In the genomic region with DNA sequence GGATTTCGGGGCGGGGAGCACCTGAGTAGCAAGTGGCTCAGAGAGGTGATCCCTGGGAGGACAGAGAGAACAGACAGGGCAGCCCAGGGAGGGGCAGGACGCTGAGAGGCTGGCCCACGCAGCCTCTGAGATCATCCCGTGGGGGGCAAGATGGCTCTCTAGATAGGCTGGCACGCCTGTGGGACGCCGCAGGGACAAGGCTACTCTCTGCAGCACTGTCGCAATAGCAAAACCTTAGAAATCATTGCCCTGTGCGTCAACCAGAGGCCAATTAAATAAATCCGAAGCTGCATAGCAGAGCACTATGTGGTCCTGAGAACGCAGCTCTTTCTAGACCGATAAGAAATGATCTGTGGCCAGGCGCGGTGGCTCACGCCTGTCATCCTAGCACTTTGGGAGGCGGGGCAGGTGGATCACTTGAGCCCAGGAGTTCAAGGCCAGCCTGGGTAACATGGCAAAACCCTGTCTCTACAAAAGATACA, we compare ENCODE assay signal across 1 cellular context.
TF ChIP-seq lines count a peak whose summit lies in the region.

No MANE protein-coding gene starts in this region.

TF ChIP-seq in HCT116, 20 proteins besides CTCF, POLR2A, EP300 and RAD21:
- TF ChIP-seq, protein P1, sequence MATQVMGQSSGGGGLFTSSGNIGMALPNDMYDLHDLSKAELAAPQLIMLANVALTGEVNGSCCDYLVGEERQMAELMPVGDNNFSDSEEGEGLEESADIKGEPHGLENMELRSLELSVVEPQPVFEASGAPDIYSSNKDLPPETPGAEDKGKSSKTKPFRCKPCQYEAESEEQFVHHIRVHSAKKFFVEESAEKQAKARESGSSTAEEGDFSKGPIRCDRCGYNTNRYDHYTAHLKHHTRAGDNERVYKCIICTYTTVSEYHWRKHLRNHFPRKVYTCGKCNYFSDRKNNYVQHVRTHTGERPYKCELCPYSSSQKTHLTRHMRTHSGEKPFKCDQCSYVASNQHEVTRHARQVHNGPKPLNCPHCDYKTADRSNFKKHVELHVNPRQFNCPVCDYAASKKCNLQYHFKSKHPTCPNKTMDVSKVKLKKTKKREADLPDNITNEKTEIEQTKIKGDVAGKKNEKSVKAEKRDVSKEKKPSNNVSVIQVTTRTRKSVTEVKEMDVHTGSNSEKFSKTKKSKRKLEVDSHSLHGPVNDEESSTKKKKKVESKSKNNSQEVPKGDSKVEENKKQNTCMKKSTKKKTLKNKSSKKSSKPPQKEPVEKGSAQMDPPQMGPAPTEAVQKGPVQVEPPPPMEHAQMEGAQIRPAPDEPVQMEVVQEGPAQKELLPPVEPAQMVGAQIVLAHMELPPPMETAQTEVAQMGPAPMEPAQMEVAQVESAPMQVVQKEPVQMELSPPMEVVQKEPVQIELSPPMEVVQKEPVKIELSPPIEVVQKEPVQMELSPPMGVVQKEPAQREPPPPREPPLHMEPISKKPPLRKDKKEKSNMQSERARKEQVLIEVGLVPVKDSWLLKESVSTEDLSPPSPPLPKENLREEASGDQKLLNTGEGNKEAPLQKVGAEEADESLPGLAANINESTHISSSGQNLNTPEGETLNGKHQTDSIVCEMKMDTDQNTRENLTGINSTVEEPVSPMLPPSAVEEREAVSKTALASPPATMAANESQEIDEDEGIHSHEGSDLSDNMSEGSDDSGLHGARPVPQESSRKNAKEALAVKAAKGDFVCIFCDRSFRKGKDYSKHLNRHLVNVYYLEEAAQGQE (IDR thresholded peaks at IDR 0.05; ENCODE audit: low read depth), result no peak
- TF ChIP-seq EGR1 (IDR thresholded peaks at IDR 0.05; ENCODE audit: low read depth), result no peak
- TF ChIP-seq SRF (IDR thresholded peaks at IDR 0.05; ENCODE audit: low read depth), result no peak
- TF ChIP-seq POLR2AphosphoS5 (IDR thresholded peaks at IDR 0.05; ENCODE audit: low read depth, low read length), result no peak
- no peak for TF ChIP-seq FOSL1 (IDR thresholded peaks at IDR 0.05; ENCODE audit: low read depth)
- TF ChIP-seq, protein P2, sequence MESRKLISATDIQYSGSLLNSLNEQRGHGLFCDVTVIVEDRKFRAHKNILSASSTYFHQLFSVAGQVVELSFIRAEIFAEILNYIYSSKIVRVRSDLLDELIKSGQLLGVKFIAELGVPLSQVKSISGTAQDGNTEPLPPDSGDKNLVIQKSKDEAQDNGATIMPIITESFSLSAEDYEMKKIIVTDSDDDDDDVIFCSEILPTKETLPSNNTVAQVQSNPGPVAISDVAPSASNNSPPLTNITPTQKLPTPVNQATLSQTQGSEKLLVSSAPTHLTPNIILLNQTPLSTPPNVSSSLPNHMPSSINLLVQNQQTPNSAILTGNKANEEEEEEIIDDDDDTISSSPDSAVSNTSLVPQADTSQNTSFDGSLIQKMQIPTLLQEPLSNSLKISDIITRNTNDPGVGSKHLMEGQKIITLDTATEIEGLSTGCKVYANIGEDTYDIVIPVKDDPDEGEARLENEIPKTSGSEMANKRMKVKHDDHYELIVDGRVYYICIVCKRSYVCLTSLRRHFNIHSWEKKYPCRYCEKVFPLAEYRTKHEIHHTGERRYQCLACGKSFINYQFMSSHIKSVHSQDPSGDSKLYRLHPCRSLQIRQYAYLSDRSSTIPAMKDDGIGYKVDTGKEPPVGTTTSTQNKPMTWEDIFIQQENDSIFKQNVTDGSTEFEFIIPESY (IDR thresholded peaks at IDR 0.05; ENCODE audit: extremely low read depth, insufficient replicate concordance, low read length), result no peak
- TF ChIP-seq CEBPB (IDR thresholded peaks at IDR 0.05; ENCODE audit: low read depth), result no peak
- TF ChIP-seq, protein P3, sequence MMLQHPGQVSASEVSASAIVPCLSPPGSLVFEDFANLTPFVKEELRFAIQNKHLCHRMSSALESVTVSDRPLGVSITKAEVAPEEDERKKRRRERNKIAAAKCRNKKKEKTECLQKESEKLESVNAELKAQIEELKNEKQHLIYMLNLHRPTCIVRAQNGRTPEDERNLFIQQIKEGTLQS (IDR thresholded peaks at IDR 0.05), result no peak
- TF ChIP-seq ZFX (IDR thresholded peaks at IDR 0.05), result no peak
- TF ChIP-seq EZH2phosphoT487 (IDR thresholded peaks at IDR 0.05; ENCODE audit: borderline replicate concordance), result no peak
- TF ChIP-seq JUND (IDR thresholded peaks at IDR 0.05), result no peak
- no peak for TF ChIP-seq SP1 (IDR thresholded peaks at IDR 0.05; ENCODE audit: low read depth)
- TF ChIP-seq EZH2 (IDR thresholded peaks at IDR 0.05), result no peak
- no peak for TF ChIP-seq CBX3 (IDR thresholded peaks at IDR 0.05; ENCODE audit: low read depth)
- no peak for TF ChIP-seq YY1 (IDR thresholded peaks at IDR 0.05; ENCODE audit: extremely low read depth, insufficient replicate concordance, low read depth, low read length)
- TF ChIP-seq, protein P4, sequence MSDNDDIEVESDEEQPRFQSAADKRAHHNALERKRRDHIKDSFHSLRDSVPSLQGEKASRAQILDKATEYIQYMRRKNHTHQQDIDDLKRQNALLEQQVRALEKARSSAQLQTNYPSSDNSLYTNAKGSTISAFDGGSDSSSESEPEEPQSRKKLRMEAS (IDR thresholded peaks at IDR 0.05), result no peak
- TF ChIP-seq ELF1 (IDR thresholded peaks at IDR 0.05; ENCODE audit: borderline replicate concordance, low read depth), result no peak
